ENCODE assay signal across 14 cellular contexts in genomic region chr14:61406198-61406597, GRCh38.
DNase-seq lines count a peak whose midpoint lies in the region; ATAC-seq and TF ChIP-seq lines count a peak whose summit lies in the region.
"Had no signal": no experiment of that assay in that cellular context is flagged by ENCODE, and none has a peak within 500 bp of the region (broad histone marks: within the 10 kb centered on the region; RNA-seq: fewer than 3 reads in every experiment).

No MANE protein-coding gene starts in this region.

- DNase-seq in CD4-positive, alpha-beta memory T cell: no peak
- peak; percentile 57 for DNase-seq in ELF-1 (ENCODE audit: low read depth, low spot score)
- peak; percentile 9 for DNase-seq in iPS DF 6.9 (ENCODE audit: low read depth, low spot score)
- no peak for DNase-seq in lower lobe of right lung
- DNase-seq: activated CD8-positive, alpha-beta memory T cell treated with anti-CD3 and anti-CD28 coated beads, Interleukin-2, amount 50 U/mL, for 4 hours; NCI-H2171 treated with DMSO at 0.1 percent for 48 hours had no signal

- H3K27me3 Mint-ChIP-seq in CD4-positive, alpha-beta memory T cell: no peaks in the 10 kb centered on the region

- peaks cover 53 to 73% (median 72%) of the 10 kb centered on the region in 4 donors for H3K4me1 Mint-ChIP-seq in CD4-positive, alpha-beta memory T cell

- H3K27me3 ChIP-seq in CD4-positive, alpha-beta memory T cell (ENCODE audit: insufficient read depth, low read length): no peaks in the 10 kb centered on the region
- no peaks in the 10 kb centered on the region for H3K27me3 ChIP-seq in iPS DF 6.9 (ENCODE audit: control insufficient read depth, insufficient read depth, low read length)
- H3K27me3 ChIP-seq in lower lobe of right lung (ENCODE audit: low read depth): no peaks in the 10 kb centered on the region
- H3K27me3 ChIP-seq: gastroesophageal sphincter had no signal

- H3K4me3 Mint-ChIP-seq in CD4-positive, alpha-beta memory T cell: peak overlapping the region in 6 of 8 donors; percentile 30 to 78 (median 56)
- H3K4me3 Mint-ChIP-seq: CD14-positive monocyte had no signal

- no peak overlapping the region for H3K4me3 ChIP-seq in CD4-positive, alpha-beta memory T cell (ENCODE audit: low read length in 2 of 2)
- H3K4me3 ChIP-seq in iPS DF 6.9 (ENCODE audit: low read length): no peak overlapping the region
- H3K4me3 ChIP-seq in lower lobe of right lung: no peak overlapping the region
- H3K4me3 ChIP-seq: gastroesophageal sphincter, K562 had no signal

- TF ChIP-seq CTCF in lower lobe of right lung (IDR thresholded peaks at IDR 0.05): no peak

- peaks cover 14 to 20% of the 10 kb centered on the region in 2 donors for H3K36me3 Mint-ChIP-seq in CD4-positive, alpha-beta memory T cell

- no peaks in the 10 kb centered on the region for H3K36me3 ChIP-seq in CD4-positive, alpha-beta memory T cell (ENCODE audit: insufficient read depth, low read length)
- H3K36me3 ChIP-seq in iPS DF 6.9 (ENCODE audit: control insufficient read depth, insufficient read depth, low read length): no peaks in the 10 kb centered on the region
- no peaks in the 10 kb centered on the region for H3K36me3 ChIP-seq in lower lobe of right lung
- H3K36me3 ChIP-seq: gastroesophageal sphincter had no signal

- H3K9me3 Mint-ChIP-seq in CD4-positive, alpha-beta memory T cell: peaks cover 0 to 2% (median 0%) of the 10 kb centered on the region in 8 donors
- H3K9me3 Mint-ChIP-seq: CD14-positive monocyte had no signal

- H3K9me3 ChIP-seq in CD4-positive, alpha-beta memory T cell (ENCODE audit: control insufficient read depth in 1 of 2, low read length in 2 of 2): no peaks in the 10 kb centered on the region
- H3K9me3 ChIP-seq in iPS DF 6.9 (ENCODE audit: control insufficient read depth, insufficient read depth, low read length): no peaks in the 10 kb centered on the region
- no peaks in the 10 kb centered on the region for H3K9me3 ChIP-seq in lower lobe of right lung
- H3K9me3 ChIP-seq: gastroesophageal sphincter had no signal

- peak overlapping the region; percentile 65 to 93 (median 79) for H3K27ac Mint-ChIP-seq in CD4-positive, alpha-beta memory T cell
- H3K27ac Mint-ChIP-seq: CD14-positive monocyte had no signal

- intact Hi-C loops in CD4-positive, alpha-beta memory T cell (cut with micrococcal nuclease): loop anchor here (2.0 kb wide), 1 partner anchor 17 kb away; no protein-coding TSS in a partner anchor
- intact Hi-C loops in lower lobe of right lung (cut with DNase I): no loop called here

- no CpG with 5 or more reads among the region's 4 CpGs for WGBS in iPS DF 6.9 (ENCODE audit: insufficient coverage, insufficient read length)

- POLR2A ChIA-PET in CD4-positive, alpha-beta memory T cell (lab: Charles Lee; ENCODE audit: partially characterized antibody): interaction anchor here (0.6 to 1.5 kb wide), 5 partner anchors 13 to 85 kb away, joined by 3 read pairs; partner anchors contain the start of gene PRKCH

- ATAC-seq in SK-N-SH treated with all-trans-retinoic acid at 6 μM for 48 hours (peak; percentile 65), HG02798 (IDR thresholded peaks at IDR 0.05; ENCODE audit: poor library complexity, unreplicated experiment) (no peak), HG03139 (IDR thresholded peaks at IDR 0.05; ENCODE audit: unreplicated experiment) (no peak), lower lobe of right lung (no peak), GM18498 (IDR thresholded peaks at IDR 0.05; ENCODE audit: unreplicated experiment) (no peak)
- ATAC-seq: gastroesophageal sphincter, K562, left lobe of liver had no signal

- peaks cover 96% of the 10 kb centered on the region for H3K4me1 ChIP-seq in CD4-positive, alpha-beta memory T cell (ENCODE audit: insufficient read depth, low read length)
- H3K4me1 ChIP-seq in iPS DF 6.9 (ENCODE audit: control insufficient read depth, insufficient read depth, low read length) (peaks cover 2% of the 10 kb centered on the region; the same call in 1 of the 2 replicates), lower lobe of right lung (peaks cover 48% of the 10 kb centered on the region)
- H3K4me1 ChIP-seq: gastroesophageal sphincter had no signal

- peak overlapping the region; percentile 29 for H3K27ac ChIP-seq in CD4-positive, alpha-beta memory T cell (ENCODE audit: low read depth, low read length)
- H3K27ac ChIP-seq in iPS DF 6.9 (ENCODE audit: low read length) (no peak overlapping the region), lower lobe of right lung (no peak overlapping the region)
- H3K27ac ChIP-seq: gastroesophageal sphincter had no signal

- CTCF ChIA-PET in CD4-positive, alpha-beta memory T cell (lab: Charles Lee; ENCODE audit: partially characterized antibody): interaction anchor here (1.1 kb wide), 1 partner anchor 85 kb away, joined by 3 read pairs; the partner anchor contains the start of gene PRKCH

TF ChIP-seq in SK-N-SH treated with all-trans-retinoic acid at 6 μM for 48 hours, 23 proteins besides CTCF, POLR2A, EP300 and RAD21:
- TF ChIP-seq CREB5 (CRISPR knock-in tag; IDR thresholded peaks at IDR 0.05; ENCODE audit: low read depth) (no peak), CSDC2 (CRISPR knock-in tag; IDR thresholded peaks at IDR 0.05) (no peak), OSR1 (CRISPR knock-in tag; IDR thresholded peaks at IDR 0.05) (no peak), POU6F1 (CRISPR knock-in tag; IDR thresholded peaks at IDR 0.05; ENCODE audit: borderline replicate concordance, low read depth) (no peak), ZFP30 (CRISPR knock-in tag; IDR thresholded peaks at IDR 0.05) (no peak), ZNF565 (CRISPR knock-in tag; conservative IDR thresholded peaks at IDR 0.05; ENCODE audit: low read depth) (no peak), TSHZ2 (CRISPR knock-in tag; IDR thresholded peaks at IDR 0.05) (no peak), PPARA (CRISPR knock-in tag; IDR thresholded peaks at IDR 0.05; ENCODE audit: borderline replicate concordance) (no peak), ZC3H10 (CRISPR knock-in tag; IDR thresholded peaks at IDR 0.05) (no peak)
TF ChIP-seq in SK-N-SH treated with all-trans-retinoic acid at 6 μM for 48 hours: peak in this region for 0.

Comparison
In these comparisons a context has a peak if more than half of its experiments do, and no peak if none do; other contexts are left out.
1. DNase-seq: peak in ELF-1 (single experiment) and iPS DF 6.9 (single experiment); none in CD4-positive, alpha-beta memory T cell (0 of 5) and lower lobe of right lung (single experiment).